17 cellular contexts compared by ENCODE assay signal in the genomic region with DNA sequence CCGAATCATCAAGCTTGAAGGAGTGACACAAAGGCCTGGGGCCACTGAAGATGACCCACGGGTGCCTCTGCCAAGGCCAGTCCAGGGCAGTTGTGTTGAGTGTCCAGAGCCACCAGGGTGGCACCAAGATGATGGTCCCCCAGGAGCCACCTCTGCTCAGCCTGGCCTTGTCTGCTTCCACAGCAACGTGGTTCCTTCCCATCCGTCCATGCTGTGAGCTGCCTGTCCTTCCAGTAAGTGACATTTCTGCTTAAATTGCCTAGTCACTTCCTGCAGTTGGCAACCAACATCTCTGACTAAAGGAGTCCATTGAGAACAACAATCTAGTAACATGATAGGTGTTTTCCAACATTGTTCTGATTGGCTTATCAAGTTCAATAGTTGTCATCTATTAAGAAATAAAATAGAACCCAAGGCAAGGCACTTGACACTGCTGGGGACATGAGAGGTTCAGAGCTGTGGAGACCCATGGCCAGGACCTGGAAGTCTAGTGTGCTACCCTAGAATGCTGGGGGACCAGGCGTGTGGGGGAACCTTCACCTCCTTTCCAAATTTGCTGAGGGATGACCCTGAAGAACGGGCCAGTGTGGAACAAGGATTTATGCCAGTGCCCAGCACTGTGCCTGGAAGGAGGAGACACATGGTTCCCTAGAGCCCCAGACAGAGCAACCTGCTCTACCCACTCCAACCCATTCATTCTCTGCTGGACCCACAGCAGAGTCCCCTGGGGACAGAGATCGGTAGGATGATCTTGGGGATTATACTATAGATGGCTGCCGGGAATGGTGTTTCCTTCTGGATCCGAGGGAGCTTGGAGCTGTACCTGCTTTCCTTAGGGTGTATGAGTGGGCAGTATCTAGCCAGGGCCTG.
DNase-seq lines count a peak whose midpoint lies in the region; TF ChIP-seq lines count a peak whose summit lies in the region.
"Had no signal": no experiment of that assay in that cellular context is flagged by ENCODE, and none has a peak within 500 bp of the region (broad histone marks: within the 10 kb centered on the region; RNA-seq: fewer than 3 reads in every experiment).

No MANE protein-coding gene starts in this region.

- no peaks in the 10 kb centered on the region for H3K4me1 ChIP-seq in mesendoderm (ENCODE audit: control insufficient read depth, low read depth, low read length)

- H3K4ac ChIP-seq in mesendoderm (ENCODE audit: low read depth, low read length): no peak overlapping the region

- H3K4me3 ChIP-seq in mesendoderm (ENCODE audit: low read length): no peak overlapping the region
- H3K4me3 ChIP-seq: mucosa of descending colon had no signal

- H3K4me2 ChIP-seq in mesendoderm (ENCODE audit: low read length): no peak overlapping the region

- H4K5ac ChIP-seq in mesendoderm (ENCODE audit: low read length): no peak overlapping the region

- no CpG with 5 or more reads among the region's 9 CpGs for WGBS in mesendoderm (ENCODE audit: extremely low coverage, insufficient coverage, low lambda C conversion rate)

- no peak overlapping the region for H3K4me3 Mint-ChIP-seq in activated naive CD8-positive, alpha-beta T cell
- H3K4me3 Mint-ChIP-seq: activated B cell treated with CpG ODN at 0.5 μM for 24 hours; brain; stimulated activated memory B cell treated with anti-CD40 and anti-IgM and Interleukin-4, amounts not matched to agents 10 μg/mL and 1 μg/mL and 100 μg/mL, for 72 hours had no signal

- no peaks in the 10 kb centered on the region for H3K36me3 Mint-ChIP-seq in activated naive CD8-positive, alpha-beta T cell
- H3K36me3 Mint-ChIP-seq: brain; CD4-positive, alpha-beta memory T cell; stimulated activated memory B cell treated with anti-CD40 and anti-IgM and Interleukin-4, amounts not matched to agents 10 μg/mL and 1 μg/mL and 100 μg/mL, for 72 hours had no signal

- no peak overlapping the region for H2BK5ac ChIP-seq in mesendoderm (ENCODE audit: low read length)

- no peaks in the 10 kb centered on the region for H3K36me3 ChIP-seq in mesendoderm (ENCODE audit: control insufficient read depth, insufficient read depth, low read length)

- H3K79me1 ChIP-seq in mesendoderm (ENCODE audit: low read length): no peaks in the 10 kb centered on the region

- peaks cover 46% of the 10 kb centered on the region for H3K4me1 Mint-ChIP-seq in activated naive CD8-positive, alpha-beta T cell (ENCODE audit: low read depth)
- H3K4me1 Mint-ChIP-seq: brain had no signal

- no peak overlapping the region for H2BK120ac ChIP-seq in mesendoderm (ENCODE audit: low read depth, low read length)

- H4K8ac ChIP-seq in mesendoderm (ENCODE audit: low read depth, low read length): no peak overlapping the region

- no peaks in the 10 kb centered on the region for H3K9me3 Mint-ChIP-seq in activated naive CD8-positive, alpha-beta T cell (ENCODE audit: low read depth)
- H3K9me3 Mint-ChIP-seq: activated B cell treated with CpG ODN at 0.5 μM for 24 hours; stimulated activated memory B cell treated with anti-CD40 and anti-IgM and Interleukin-4, amounts not matched to agents 10 μg/mL and 1 μg/mL and 100 μg/mL, for 72 hours had no signal

- peak; percentile 16 for DNase-seq in NCI-H82 (lab: John Stamatoyannopoulos, UW)
- no peak for DNase-seq in NCI-H82 treated with DMSO at 0.1 percent for 48 hours (lab: John Stamatoyannopoulos, UW; ENCODE audit: unreplicated experiment)
- peak; percentile 10 for DNase-seq in stimulated activated naive CD4-positive, alpha-beta T cell treated with Interleukin-2 at 50 U/mL for 16 hours (lab: John Stamatoyannopoulos, UW)
- DNase-seq in stimulated activated naive CD4-positive, alpha-beta T cell (lab: John Stamatoyannopoulos, UW): no peak
- no peak for DNase-seq in mesendoderm
- DNase-seq in NCI-H146 (lab: John Stamatoyannopoulos, UW): no peak
- DNase-seq in GM13976 (ENCODE audit: low spot score): no peak
- DNase-seq: 8988T; activated B cell treated with CpG ODN at 0.5 μM for 24 hours; activated effector memory CD4-positive, alpha-beta T cell treated with anti-CD3 and anti-CD28 coated beads, Interleukin-2, amount 50 U/mL, for 16 hours; CD4-positive, alpha-beta memory T cell; mucosa of descending colon; NCI-H69 had no signal

- H3K23ac ChIP-seq in mesendoderm (ENCODE audit: low read length): no peak overlapping the region

- H3K18ac ChIP-seq in mesendoderm (ENCODE audit: low read length): no peak overlapping the region

- no peak overlapping the region for H2AK5ac ChIP-seq in mesendoderm (ENCODE audit: low read length)

- no peaks in the 10 kb centered on the region for H3K79me2 ChIP-seq in mesendoderm (ENCODE audit: control insufficient read depth, insufficient read depth, low read length)

- no peaks in the 10 kb centered on the region for H3K27me3 Mint-ChIP-seq in activated naive CD8-positive, alpha-beta T cell
- H3K27me3 Mint-ChIP-seq: activated B cell treated with CpG ODN at 0.5 μM for 24 hours; CD4-positive, alpha-beta memory T cell; stimulated activated memory B cell treated with anti-CD40 and anti-IgM and Interleukin-4, amounts not matched to agents 10 μg/mL and 1 μg/mL and 100 μg/mL, for 72 hours had no signal

- TF ChIP-seq CTCF in GM13976 (IDR thresholded peaks at IDR 0.05; ENCODE audit: borderline replicate concordance, control extremely low read depth, extremely low read depth, insufficient read depth, missing control alignments): no peak

- H3K56ac ChIP-seq in mesendoderm (ENCODE audit: low read length): no peak overlapping the region

- no peak overlapping the region for H3K27ac ChIP-seq in mesendoderm (ENCODE audit: low read depth, low read length)
- H3K27ac ChIP-seq: epithelial cell of prostate had no signal

- H3K9ac ChIP-seq in mesendoderm (ENCODE audit: low read length): no peak overlapping the region

- peak overlapping the region; percentile 91 for H3K27ac Mint-ChIP-seq in activated naive CD8-positive, alpha-beta T cell
- H3K27ac Mint-ChIP-seq: activated B cell treated with CpG ODN at 0.5 μM for 24 hours; brain; stimulated activated memory B cell treated with anti-CD40 and anti-IgM and Interleukin-4, amounts not matched to agents 10 μg/mL and 1 μg/mL and 100 μg/mL, for 72 hours had no signal

- in situ Hi-C loops in GM13976 (cut with MboI; ENCODE audit: low sequenced_read_pairs, unreplicated experiment): no loop called here

- H2BK15ac ChIP-seq in mesendoderm (replicated peaks; ENCODE audit: low read depth): no peak overlapping the region

- no peaks in the 10 kb centered on the region for H3K27me3 ChIP-seq in mesendoderm (ENCODE audit: insufficient read depth, low read length, poor library complexity)

Comparison
In these comparisons a context has a peak if more than half of its experiments do, and no peak if none do; other contexts are left out.
1. DNase-seq: peak in NCI-H82 (single experiment) and stimulated activated naive CD4-positive, alpha-beta T cell treated with Interleukin-2 at 50 U/mL for 16 hours (single experiment); none in NCI-H82 treated with DMSO at 0.1 percent for 48 hours (single experiment), stimulated activated naive CD4-positive, alpha-beta T cell (0 of 6), mesendoderm (single experiment), NCI-H146 (single experiment) and GM13976 (single experiment).